Comparison of ENCODE assay signal across 8 cellular contexts in genomic region chr14:92853136-92853535, GRCh38. TPM values are rescaled to one million over a fixed set of nuclear protein-coding genes. Genes with fewer than 3 reads are reported as not detected.
DNase-seq lines count a peak whose midpoint lies in the region; ATAC-seq, FAIRE-seq and TF ChIP-seq lines count a peak whose summit lies in the region.
"Not testable (repeated sequence)": the region's sequence is repeated elsewhere in the genome, so short reads cannot be mapped to it uniquely, and the experiment has no call there.

No MANE protein-coding gene starts in this region.

- BruUV-seq in PC-9 (replicated peaks; lab: Mats Ljungman, UMichigan); K562 (replicated peaks; lab: Mats Ljungman, UMichigan): not testable (repeated sequence)

- ATAC-seq in CD8-positive, alpha-beta T cell; activated CD8-positive, alpha-beta T cell treated with anti-CD3 and anti-CD28 coated beads, Interleukin-2, amount 10 ng/mL, durations not matched to agents 7 days and 5 days; K562; naive thymus-derived CD4-positive, alpha-beta T cell: not testable (repeated sequence)

- peaks cover 14% of the 10 kb centered on the region for H3K4me1 ChIP-seq in CD8-positive, alpha-beta T cell (ENCODE audit: insufficient read depth, low read length)
- H3K4me1 ChIP-seq in KMS-11 (ENCODE audit: low read depth, poor library complexity, severe bottlenecking), result peaks cover 19% of the 10 kb centered on the region
- H3K4me1 ChIP-seq in PC-9 (replicated peaks; ENCODE audit: insufficient read depth); K562 (replicated peaks in 1 of 2; ENCODE audit: control insufficient read depth in 2 of 2, insufficient read depth in 2 of 2, low read length in 2 of 2); naive thymus-derived CD4-positive, alpha-beta T cell (ENCODE audit: control insufficient read depth in 2 of 2, insufficient read depth in 2 of 2, low read length in 2 of 2): not testable (repeated sequence)

- peaks cover 12% of the 10 kb centered on the region for H3K4me1 Mint-ChIP-seq in CD8-positive, alpha-beta T cell (ENCODE audit: low read depth)
- not testable (repeated sequence) for H3K4me1 Mint-ChIP-seq in activated CD4-positive, alpha-beta T cell treated with anti-CD3 and anti-CD28 coated beads, Interleukin-2, amount 10 ng/mL, durations not matched to agents 7 days and 5 days; activated CD8-positive, alpha-beta T cell treated with anti-CD3 and anti-CD28 coated beads, Interleukin-2, amount 10 ng/mL, durations not matched to agents 7 days and 5 days (ENCODE audit: low read depth)
- peaks cover 0 to 23% (median 7%) of the 10 kb centered on the region in 7 donors for H3K4me1 Mint-ChIP-seq in naive thymus-derived CD4-positive, alpha-beta T cell

- DNase-seq in CD8-positive, alpha-beta T cell, result peak in 4 of 7 experiments; percentile 7 to 62 (median 41)
- peak in 1 of 2 experiments; percentile 2 for DNase-seq in PC-9
- peak; percentile 30 for DNase-seq in activated CD4-positive, alpha-beta T cell treated with anti-CD3 and anti-CD28 coated beads, Interleukin-2, amount 10 ng/mL, durations not matched to agents 7 days and 5 days
- DNase-seq in activated CD8-positive, alpha-beta T cell treated with anti-CD3 and anti-CD28 coated beads, Interleukin-2, amount 10 ng/mL, durations not matched to agents 7 days and 5 days, result peak; percentile 49
- peak; percentile 47 for DNase-seq in activated effector memory CD4-positive, alpha-beta T cell treated with Interleukin-2 at 50 U/mL for 16 hours
- not testable (repeated sequence) for DNase-seq in K562 (ENCODE audit: extremely low read depth in 1 of 4, low spot score in 3 of 4)
- DNase-seq in naive thymus-derived CD4-positive, alpha-beta T cell, result peak in 5 of 9 donors; percentile 4 to 38 (median 21)

- TF ChIP-seq RAD21 in K562 (CRISPR knock-in tag; conservative IDR thresholded peaks at IDR 0.05 in 1 of 2, IDR thresholded peaks at IDR 0.05 in 1 of 2), result not testable (repeated sequence)

- not testable (repeated sequence) for H4K20me1 ChIP-seq in KMS-11 (ENCODE audit: insufficient read depth); PC-9 (ENCODE audit: insufficient read depth); K562 (replicated peaks; ENCODE audit: control insufficient read depth, insufficient read depth, low read length)

- H3F3A ChIP-seq in PC-9 (ENCODE audit: insufficient read depth, low read depth), result not testable (repeated sequence)

- not testable (repeated sequence) for TF ChIP-seq CTCF in CD8-positive, alpha-beta T cell (IDR thresholded peaks at IDR 0.05); KMS-11 (conservative IDR thresholded peaks at IDR 0.05; ENCODE audit: low read depth, low read length); PC-9 (conservative IDR thresholded peaks at IDR 0.05); K562 (IDR thresholded peaks at IDR 0.05 in 2 of 3, conservative IDR thresholded peaks at IDR 0.05 in 1 of 3; ENCODE audit: insufficient read depth in 2 of 3, low read depth in 1 of 3, low read length in 3 of 3)

- not testable (repeated sequence) for H3K36me3 Mint-ChIP-seq in CD8-positive, alpha-beta T cell; activated CD4-positive, alpha-beta T cell treated with anti-CD3 and anti-CD28 coated beads, Interleukin-2, amount 10 ng/mL, durations not matched to agents 7 days and 5 days (ENCODE audit: low read depth); activated CD8-positive, alpha-beta T cell treated with anti-CD3 and anti-CD28 coated beads, Interleukin-2, amount 10 ng/mL, durations not matched to agents 7 days and 5 days (ENCODE audit: low read depth)
- H3K36me3 Mint-ChIP-seq in naive thymus-derived CD4-positive, alpha-beta T cell, result peaks cover 0 to 16% (median 5%) of the 10 kb centered on the region in 5 donors

- H3K36me3 ChIP-seq in CD8-positive, alpha-beta T cell (ENCODE audit: insufficient read depth, low read length); KMS-11 (ENCODE audit: insufficient read depth); PC-9 (ENCODE audit: low read depth); K562 (ENCODE audit: control insufficient read depth, insufficient read depth, low read length); naive thymus-derived CD4-positive, alpha-beta T cell (ENCODE audit: control insufficient read depth in 2 of 3, insufficient read depth in 3 of 3, low read length in 3 of 3): not testable (repeated sequence)

- H3K4me2 ChIP-seq in KMS-11, result peak overlapping the region; percentile 54
- H3K4me2 ChIP-seq in PC-9, result peak overlapping the region; percentile 21
- 0 out of 2 replicates have a peak overlapping the region, but pooled peaks have one; percentile 18 for H3K4me2 ChIP-seq in K562 (ENCODE audit: insufficient read depth, low read length)

- H3K9me3 Mint-ChIP-seq in CD8-positive, alpha-beta T cell; activated CD4-positive, alpha-beta T cell treated with anti-CD3 and anti-CD28 coated beads, Interleukin-2, amount 10 ng/mL, durations not matched to agents 7 days and 5 days; activated CD8-positive, alpha-beta T cell treated with anti-CD3 and anti-CD28 coated beads, Interleukin-2, amount 10 ng/mL, durations not matched to agents 7 days and 5 days (ENCODE audit: insufficient read depth): not testable (repeated sequence)
- peaks cover 5 to 31% (median 13%) of the 10 kb centered on the region in 11 donors for H3K9me3 Mint-ChIP-seq in naive thymus-derived CD4-positive, alpha-beta T cell

- TF ChIP-seq POLR2A in K562 (conservative IDR thresholded peaks at IDR 0.05), result not testable (repeated sequence)

- WGBS in K562 (ENCODE audit: insufficient coverage, low coverage, missing lambda C conversion rate), result 16% methylated on average over 6 of the region's 8 CpGs

- not testable (repeated sequence) for H3K4me3 ChIP-seq in CD8-positive, alpha-beta T cell (ENCODE audit: low read depth, low read length); KMS-11 (IDR thresholded peaks at IDR 0.05; ENCODE audit: insufficient read depth, low read depth, low read length); PC-9; K562; naive thymus-derived CD4-positive, alpha-beta T cell (ENCODE audit: low read length)

- H3K27ac Mint-ChIP-seq in CD8-positive, alpha-beta T cell; activated CD4-positive, alpha-beta T cell treated with anti-CD3 and anti-CD28 coated beads, Interleukin-2, amount 10 ng/mL, durations not matched to agents 7 days and 5 days; activated CD8-positive, alpha-beta T cell treated with anti-CD3 and anti-CD28 coated beads, Interleukin-2, amount 10 ng/mL, durations not matched to agents 7 days and 5 days: not testable (repeated sequence)
- H3K27ac Mint-ChIP-seq in naive thymus-derived CD4-positive, alpha-beta T cell, result peak overlapping the region in 1 of 9 donors; percentile 66

- H3K79me2 ChIP-seq in KMS-11 (ENCODE audit: insufficient read depth, low read depth); PC-9 (ENCODE audit: low read depth); K562 (ENCODE audit: control insufficient read depth, insufficient read depth, low read length): not testable (repeated sequence)

- not testable (repeated sequence) for H3K27ac ChIP-seq in CD8-positive, alpha-beta T cell (ENCODE audit: low read depth, low read length); PC-9; K562 (ENCODE audit: extremely low read depth, low read depth, low read length); naive thymus-derived CD4-positive, alpha-beta T cell (ENCODE audit: low read depth, low read length)
- peak overlapping the region; percentile 56 for H3K27ac ChIP-seq in KMS-11

- POLR2A ChIA-PET in CD8-positive, alpha-beta T cell (lab: Charles Lee); PC-9 (lab: Charles Lee; ENCODE audit: unreplicated experiment); activated CD4-positive, alpha-beta T cell treated with anti-CD3 and anti-CD28 coated beads, Interleukin-2, amount 10 ng/mL, durations not matched to agents 7 days and 5 days (lab: Charles Lee); activated CD8-positive, alpha-beta T cell treated with anti-CD3 and anti-CD28 coated beads, Interleukin-2, amount 10 ng/mL, durations not matched to agents 7 days and 5 days (lab: Charles Lee); K562 (lab: Yijun Ruan, JAX); naive thymus-derived CD4-positive, alpha-beta T cell (lab: Charles Lee): not testable (repeated sequence)

- H3K4me3 Mint-ChIP-seq in CD8-positive, alpha-beta T cell; activated CD4-positive, alpha-beta T cell treated with anti-CD3 and anti-CD28 coated beads, Interleukin-2, amount 10 ng/mL, durations not matched to agents 7 days and 5 days; activated CD8-positive, alpha-beta T cell treated with anti-CD3 and anti-CD28 coated beads, Interleukin-2, amount 10 ng/mL, durations not matched to agents 7 days and 5 days: not testable (repeated sequence)
- peak overlapping the region in 2 of 10 donors; percentile 18 to 19 for H3K4me3 Mint-ChIP-seq in naive thymus-derived CD4-positive, alpha-beta T cell

- not testable (repeated sequence) for H3K9me2 ChIP-seq in PC-9 (ENCODE audit: insufficient read depth)

- FAIRE-seq in K562 (lab: Jason Lieb, UNC), result not testable (repeated sequence)

- H2AFZ ChIP-seq in KMS-11 (ENCODE audit: low read depth), result peak overlapping the region; percentile 71; the same call in 1 of the 2 replicates
- not testable (repeated sequence) for H2AFZ ChIP-seq in PC-9; K562 (ENCODE audit: low read depth, low read length)

- intact Hi-C loops in CD8-positive, alpha-beta T cell (cut with DNase I, micrococcal nuclease); PC-9 (cut with micrococcal nuclease; ENCODE audit: unreplicated experiment); K562 (cut with micrococcal nuclease); naive thymus-derived CD4-positive, alpha-beta T cell (cut with micrococcal nuclease): not testable (repeated sequence)

- H3K27me3 Mint-ChIP-seq in CD8-positive, alpha-beta T cell (ENCODE audit: low read depth); activated CD8-positive, alpha-beta T cell treated with anti-CD3 and anti-CD28 coated beads, Interleukin-2, amount 10 ng/mL, durations not matched to agents 7 days and 5 days (ENCODE audit: low read depth): not testable (repeated sequence)
- peaks cover 18% of the 10 kb centered on the region for H3K27me3 Mint-ChIP-seq in activated CD4-positive, alpha-beta T cell treated with anti-CD3 and anti-CD28 coated beads, Interleukin-2, amount 10 ng/mL, durations not matched to agents 7 days and 5 days
- peaks cover 0 to 25% (median 17%) of the 10 kb centered on the region in 5 donors for H3K27me3 Mint-ChIP-seq in naive thymus-derived CD4-positive, alpha-beta T cell

- H3K9ac ChIP-seq in KMS-11, result peak overlapping the region; percentile 70
- not testable (repeated sequence) for H3K9ac ChIP-seq in K562 (ENCODE audit: insufficient read depth in 1 of 2, low read depth in 2 of 2, low read length in 2 of 2)

- CTCF ChIA-PET in CD8-positive, alpha-beta T cell (lab: Charles Lee); PC-9 (lab: Charles Lee); activated CD4-positive, alpha-beta T cell treated with anti-CD3 and anti-CD28 coated beads, Interleukin-2, amount 10 ng/mL, durations not matched to agents 7 days and 5 days (lab: Charles Lee); activated CD8-positive, alpha-beta T cell treated with anti-CD3 and anti-CD28 coated beads, Interleukin-2, amount 10 ng/mL, durations not matched to agents 7 days and 5 days (lab: Charles Lee); K562 (lab: Yijun Ruan, JAX; ENCODE audit: low intra/inter-chr PET ratio); naive thymus-derived CD4-positive, alpha-beta T cell (lab: Charles Lee): not testable (repeated sequence)

- H3K9me3 ChIP-seq in CD8-positive, alpha-beta T cell (ENCODE audit: low read length); PC-9 (ENCODE audit: insufficient read depth, low read depth); K562 (replicated peaks; ENCODE audit: control insufficient read depth, insufficient read depth, low read depth, low read length); naive thymus-derived CD4-positive, alpha-beta T cell (ENCODE audit: control insufficient read depth in 2 of 3, low read length in 3 of 3): not testable (repeated sequence)

- not testable (repeated sequence) for TF ChIP-seq EP300 in K562 (IDR thresholded peaks at IDR 0.05; ENCODE audit: low read length)

- H3K27me3 ChIP-seq in CD8-positive, alpha-beta T cell (ENCODE audit: insufficient read depth, low read length); KMS-11 (ENCODE audit: insufficient read depth, low read depth); PC-9 (ENCODE audit: insufficient read depth, low read depth); K562 (ENCODE audit: control insufficient read depth in 2 of 2, insufficient read depth in 2 of 2, low read length in 2 of 2); naive thymus-derived CD4-positive, alpha-beta T cell (ENCODE audit: control insufficient read depth in 2 of 2, insufficient read depth in 2 of 2, low read length in 2 of 2): not testable (repeated sequence)

- H3K9me1 ChIP-seq in K562 (ENCODE audit: control insufficient read depth, insufficient read depth, low read length), result not testable (repeated sequence)

- in situ Hi-C loops in K562 (cut with MboI), result not testable (repeated sequence)

RNA-seq across cellular contexts. Expression of gene GOLGA5, which starts 59.0 kb away (rescaled TPM):
- 1 to 10 TPM; 4.5 to 5.9 TPM for total RNA-seq in CD8-positive, alpha-beta T cell
- total RNA-seq in PC-9 (2021) (17.2 and 22.6 TPM in 2 replicates), K562 (2014; rRNA removed) (11.6 and 12.0 TPM in 2 replicates), K562 (2014; rRNA removed; fragmentation: Illumina TruSeq; extraction: Trizol) (16.9 and 19.4 TPM in 2 replicates), K562 (2015; rRNA removed; fragmentation: Illumina TruSeq; extraction: Trizol) (15.0 and 15.3 TPM in 2 replicates), K562 (2021) (11.1 and 12.0 TPM in 2 replicates)
- 10 to 100 TPM; 20.4 to 23.1 TPM for total RNA-seq in activated CD4-positive, alpha-beta T cell treated with anti-CD3 and anti-CD28 coated beads, Interleukin-2, amount 10 ng/mL, durations not matched to agents 7 days and 5 days
- total RNA-seq in activated CD8-positive, alpha-beta T cell treated with anti-CD3 and anti-CD28 coated beads, Interleukin-2, amount 10 ng/mL, durations not matched to agents 7 days and 5 days, result 10 to 100 TPM; 15.8 to 16.1 TPM
- total RNA-seq in K562 (2011; cell fraction: chromatin; rRNA removed; ENCODE audit: low replicate concordance), result 13.0 and 24.3 TPM in 2 replicates
- total RNA-seq in K562 (2011; cell fraction: nucleolus; rRNA removed), result 8.0 and 8.6 TPM in 2 replicates
- total RNA-seq in K562 (2011; cell fraction: nucleoplasm; rRNA removed), result 10.9 and 13.4 TPM in 2 replicates
- polyA plus RNA-seq in K562 (2011; rRNA removed) (19.6 and 21.6 TPM in 2 replicates), K562 (2014; fragmentation: Illumina TruSeq; extraction: Trizol) (15.5 and 18.9 TPM in 2 replicates), K562 (2014; fragmentation: Nextera tagmentation; extraction: Ambion mirVana) (1 to 10 TPM; 5.7 to 7.3 TPM), K562 (2014; rRNA removed) (12.7 and 14.2 TPM in 2 replicates)
- polyA plus RNA-seq in K562 (2011; cell fraction: cytosol; rRNA removed), result 5.2 and 11.0 TPM in 2 replicates
- 5.0 and 9.6 TPM in 2 replicates for polyA plus RNA-seq in K562 (2011; cell fraction: nucleus; rRNA removed)
- 9.5 and 12.7 TPM in 2 replicates for polyA plus RNA-seq in K562 (2012)
- polyA minus RNA-seq in K562 (2011; rRNA and poly(A)+ RNA removed), result 16.9 and 29.5 TPM in 2 replicates
- polyA minus RNA-seq in K562 (2011; cell fraction: cytosol; rRNA and poly(A)+ RNA removed), result 11.5 and 13.6 TPM in 2 replicates
- 6.1 and 19.2 TPM in 2 replicates for polyA minus RNA-seq in K562 (2011; cell fraction: nucleus; rRNA and poly(A)+ RNA removed)
- total RNA-seq in naive thymus-derived CD4-positive, alpha-beta T cell, result 10 to 100 TPM in 4 of 5 experiments, 1 to 10 TPM in 1; 9.7 to 25.8 (median 23.5) TPM
- 10 to 100 TPM; 17.6 to 27.9 TPM for polyA plus RNA-seq in naive thymus-derived CD4-positive, alpha-beta T cell
